ENCODE assay signal across 8 cellular contexts in the genomic region with DNA sequence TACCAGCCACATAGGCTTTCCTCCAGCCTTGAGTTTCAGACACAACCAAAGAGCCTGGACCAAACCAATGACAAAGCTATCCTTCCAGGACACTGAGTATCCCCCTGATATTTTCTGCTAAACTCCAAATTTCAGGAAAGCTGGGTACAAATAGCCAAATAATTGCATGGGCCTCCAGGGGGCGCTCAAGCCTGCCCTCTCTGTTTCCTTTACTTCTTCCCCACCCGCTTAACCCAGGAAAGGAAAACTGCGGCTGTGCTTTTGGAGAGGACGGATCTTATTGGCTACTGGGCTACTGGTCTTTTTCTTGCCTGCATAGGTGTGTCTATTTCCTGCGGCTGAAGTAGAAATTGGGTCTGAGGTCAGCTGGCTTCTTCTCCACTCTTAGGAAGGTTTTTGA. TPM values are rescaled to one million over a fixed set of nuclear protein-coding genes. Genes with fewer than 3 reads are reported as not detected.
A peak's percentile ranks its signal among the peaks of the same experiment; 100 is the strongest.
DNase-seq lines count a peak whose midpoint lies in the region; ATAC-seq and FAIRE-seq lines count a peak whose summit lies in the region.

No MANE protein-coding gene starts in this region.

- H3K4me3 ChIP-seq in Jurkat, Clone E6-1 (ENCODE audit: low read length) = no peak overlapping the region
- H3K4me3 ChIP-seq in right cardiac atrium (ENCODE audit: low read length) (no peak overlapping the region), small intestine (ENCODE audit: low read depth in 1 of 2, low read length in 2 of 2) (no peak overlapping the region)

- FAIRE-seq in small intestine (lab: Jason Lieb, UNC) = no peak

- H3K27me3 ChIP-seq in right cardiac atrium (ENCODE audit: control insufficient read depth, insufficient read depth) (no peaks in the 10 kb centered on the region), small intestine (ENCODE audit: control insufficient read depth in 2 of 2, insufficient read depth in 2 of 2, low read length in 2 of 2) (no peaks in the 10 kb centered on the region)

- POLR2A ChIA-PET in T-cell (lab: Charles Lee) = interaction anchor here in 1 of 2 donors (0.6 kb wide), 2 partner anchors 482 to 551 kb away, joined by 3 to 5 read pairs; no protein-coding TSS in a partner anchor

- H3K27me3 Mint-ChIP-seq in T-cell = peaks cover 1 to 4% of the 10 kb centered on the region in 2 donors

- intact Hi-C loops in right cardiac atrium (cut with DNase I) = loop anchor here in 2 of 4 donors (5.0 to 10.0 kb wide), 2 partner anchors 47 to 114 kb away; no protein-coding TSS in a partner anchor

- no peaks in the 10 kb centered on the region for H3K36me3 ChIP-seq in small intestine (ENCODE audit: control insufficient read depth in 2 of 2, insufficient read depth in 2 of 2, low read length in 2 of 2)

- peak; percentile 6 for DNase-seq in DMS114 treated with DMSO at 0.1 percent for 48 hours (lab: John Stamatoyannopoulos, UW; ENCODE audit: unreplicated experiment)
- peak; percentile 32 for DNase-seq in Jurkat, Clone E6-1 (ENCODE audit: low read depth, low spot score)
- peak in 32 of 34 experiments; percentile 5 to 69 (median 52) for DNase-seq in T-cell
- DNase-seq in amniotic stem cell (lab: John Stamatoyannopoulos, UW) = peak; percentile 6
- peak; percentile 63 to 83 (median 73) for DNase-seq in right cardiac atrium
- DNase-seq in small intestine = peak; percentile 53

- peaks cover 14% of the 10 kb centered on the region for H3K36me3 Mint-ChIP-seq in T-cell

- ATAC-seq in T-cell (replicated peaks in 1 of 4) (peak in 2 of 4 experiments; percentile 33 to 61), right cardiac atrium (peak; percentile 52 to 78), HG03565 (IDR thresholded peaks at IDR 0.05; ENCODE audit: unreplicated experiment) (no peak), GM21360 (IDR thresholded peaks at IDR 0.05; ENCODE audit: unreplicated experiment) (no peak)

- CTCF ChIA-PET in T-cell (lab: Charles Lee) = interaction anchor here (0.5 to 2.3 kb wide), 21 partner anchors 9 to 816 kb away, joined by 3 to 10 read pairs (median 5); a partner anchor contains a TSS

- H3K4me1 ChIP-seq in right cardiac atrium (ENCODE audit: control insufficient read depth, insufficient read depth, low read length) (no peaks in the 10 kb centered on the region), small intestine (ENCODE audit: control insufficient read depth in 2 of 2, insufficient read depth in 1 of 2, low read depth in 1 of 2, low read length in 1 of 2) (no peaks in the 10 kb centered on the region)

- H3K4me1 Mint-ChIP-seq in T-cell = peaks cover 0 to 5% (median 4%) of the 10 kb centered on the region in 3 donors

- H3K4me3 Mint-ChIP-seq in T-cell = peak overlapping the region in 1 of 3 donors; percentile 31

- 12% methylated on average over 5 of the region's 5 CpGs for WGBS in right cardiac atrium
- WGBS in small intestine, 3 donors = 8 to 19% (median 13%) methylated on average over 5 of the region's 5 CpGs

- no peak overlapping the region for H3K27ac Mint-ChIP-seq in T-cell

- peaks cover 0 to 23% (median 16%) of the 10 kb centered on the region in 3 donors for H3K9me3 Mint-ChIP-seq in T-cell

- H3K27ac ChIP-seq in right cardiac atrium (ENCODE audit: low read length) (no peak overlapping the region), small intestine (ENCODE audit: low read depth in 1 of 2, low read length in 1 of 2) (no peak overlapping the region)

- H3K9me3 ChIP-seq in right cardiac atrium (ENCODE audit: control insufficient read depth, low read length) = peaks cover 6% of the 10 kb centered on the region
- H3K9me3 ChIP-seq in small intestine (ENCODE audit: control insufficient read depth, low read depth) = peaks cover 3% of the 10 kb centered on the region

RNA-seq across cellular contexts. Expression of a gene that starts 30.1 kb away (rescaled TPM):
- 33.7 TPM for polyA plus RNA-seq in Jurkat, Clone E6-1 (2012; ENCODE audit: insufficient read depth, insufficient read length)
- total RNA-seq in T-cell (1 to 10 TPM; 4.5 to 6.3 (median 5.0) TPM), right cardiac atrium (1 to 10 TPM; 1.6 to 2.1 (median 1.9) TPM)
- polyA plus RNA-seq in right cardiac atrium (2.7 TPM), small intestine (1 to 10 TPM in 2 of 3 donors, not detected in 1; 1.9 to 3.5 TPM)

RNA-seq across cellular contexts. Expression of a gene that starts 30.2 kb away (rescaled TPM):
- 19.8 TPM for polyA plus RNA-seq in Jurkat, Clone E6-1 (2012; ENCODE audit: insufficient read depth, insufficient read length)
- 10 to 100 TPM; 10.4 to 21.7 (median 18.3) TPM for total RNA-seq in T-cell
- total RNA-seq in right cardiac atrium = 10 to 100 TPM in 1 of 4 donors, 1 to 10 TPM in 3; 5.7 to 11.4 (median 8.4) TPM
- polyA plus RNA-seq in right cardiac atrium = 4.6 TPM
- 10 to 100 TPM in 1 of 3 donors, 1 to 10 TPM in 2; 2.7 to 18.6 (median 8.9) TPM for polyA plus RNA-seq in small intestine

RNA-seq across cellular contexts. Expression of a gene that starts 47.7 kb away (rescaled TPM):
- 0.15 TPM for polyA plus RNA-seq in Jurkat, Clone E6-1 (2012; ENCODE audit: insufficient read depth, insufficient read length)
- total RNA-seq in T-cell (under 1 TPM in 2 of 5 donors, not detected in 3; 0.03 to 0.19 TPM), right cardiac atrium (under 1 TPM in 1 of 4 donors, not detected in 3; 0.03 TPM)
- polyA plus RNA-seq in right cardiac atrium (not detected), small intestine (under 1 TPM; 0.13 to 0.89 (median 0.54) TPM)

RNA-seq across cellular contexts. Expression of a gene that starts 50.3 kb away (rescaled TPM):
- 2.9 TPM for polyA plus RNA-seq in Jurkat, Clone E6-1 (2012; ENCODE audit: insufficient read depth, insufficient read length)
- total RNA-seq in T-cell = under 1 TPM in 1 of 5 donors, not detected in 4; 0.13 TPM
- total RNA-seq in right cardiac atrium = under 1 TPM; 0.39 to 0.99 (median 0.62) TPM
- polyA plus RNA-seq in right cardiac atrium = 1.1 TPM
- under 1 TPM in 2 of 3 donors, not detected in 1; 0.54 to 0.64 TPM for polyA plus RNA-seq in small intestine

Comparison
In these comparisons a context has a peak if more than half of its experiments do, and no peak if none do; other contexts are left out.
1. DNase-seq: peak in every context shown above with its lines; median percentile 73 in right cardiac atrium; 53 in small intestine; 52 in T-cell; 32 in Jurkat, Clone E6-1; 6 in DMS114 treated with DMSO at 0.1 percent for 48 hours; 6 in amniotic stem cell.
2. ATAC-seq: peak in right cardiac atrium (2 of 2); none in HG03565 (single experiment) and GM21360 (single experiment).